1 cellular context compared by ENCODE assay signal in genomic region chr17:34251186-34251585, GRCh38.
TF ChIP-seq lines count a peak whose summit lies in the region.

No MANE protein-coding gene starts in this region.

TF ChIP-seq in endothelial cell of umbilical vein, 7 proteins besides CTCF, POLR2A, EP300 and RAD21:
- TF ChIP-seq GATA2 (IDR thresholded peaks at IDR 0.05; ENCODE audit: insufficient read depth, insufficient read length, low read depth, low read length) (no peak), MYC (IDR thresholded peaks at IDR 0.05; ENCODE audit: low read depth, low read length) (no peak), JUN (IDR thresholded peaks at IDR 0.05; ENCODE audit: borderline replicate concordance, insufficient read depth, insufficient read length, low read depth) (no peak), EZH2 (IDR thresholded peaks at IDR 0.05; ENCODE audit: borderline replicate concordance, low read depth, low read length, severe bottlenecking) (no peak), FOS (IDR thresholded peaks at IDR 0.05; ENCODE audit: borderline replicate concordance, insufficient read depth, low read length) (no peak), POLR2AphosphoS5 (IDR thresholded peaks at IDR 0.05; ENCODE audit: insufficient read depth, low read depth, low read length) (no peak)
- TF ChIP-seq, protein P1, sequence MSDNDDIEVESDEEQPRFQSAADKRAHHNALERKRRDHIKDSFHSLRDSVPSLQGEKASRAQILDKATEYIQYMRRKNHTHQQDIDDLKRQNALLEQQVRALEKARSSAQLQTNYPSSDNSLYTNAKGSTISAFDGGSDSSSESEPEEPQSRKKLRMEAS (IDR thresholded peaks at IDR 0.05; ENCODE audit: insufficient read depth, insufficient read length), result no peak
TF ChIP-seq in endothelial cell of umbilical vein: peak in this region for 0.
